Comparison of ENCODE assay signal across 2 cellular contexts in the genomic region with DNA sequence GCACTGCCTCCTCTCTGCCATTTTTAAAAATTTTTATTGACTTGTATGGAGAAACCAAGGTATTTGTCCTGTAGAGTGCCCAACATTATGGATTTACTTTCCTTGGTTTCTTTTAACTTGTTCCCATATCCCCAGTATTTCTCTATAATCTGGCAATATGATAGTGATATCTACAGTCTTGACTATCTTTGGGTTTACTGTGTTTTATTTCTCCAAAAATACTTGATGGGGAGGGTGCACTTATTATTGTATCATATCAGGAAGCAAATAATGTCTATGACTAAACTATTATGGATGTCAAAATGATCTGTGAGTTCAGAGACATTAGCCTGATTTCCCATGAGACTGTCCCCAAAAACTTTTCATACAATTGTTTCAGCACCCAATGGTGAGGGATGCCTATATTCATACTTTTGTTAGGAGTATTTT.
TF ChIP-seq lines count a peak whose summit lies in the region.

No MANE protein-coding gene starts in this region.

TF ChIP-seq in A549, 52 proteins besides CTCF, POLR2A, EP300 and RAD21:
- peak; percentile 5; the same call in 1 of the 2 replicates for TF ChIP-seq HOXA7 (CRISPR knock-in tag; IDR thresholded peaks at IDR 0.05)
- 0 out of 2 replicates have a peak, but pooled peaks have one; percentile 54 for TF ChIP-seq EHF (CRISPR knock-in tag; IDR thresholded peaks at IDR 0.05)
- TF ChIP-seq, protein P1, sequence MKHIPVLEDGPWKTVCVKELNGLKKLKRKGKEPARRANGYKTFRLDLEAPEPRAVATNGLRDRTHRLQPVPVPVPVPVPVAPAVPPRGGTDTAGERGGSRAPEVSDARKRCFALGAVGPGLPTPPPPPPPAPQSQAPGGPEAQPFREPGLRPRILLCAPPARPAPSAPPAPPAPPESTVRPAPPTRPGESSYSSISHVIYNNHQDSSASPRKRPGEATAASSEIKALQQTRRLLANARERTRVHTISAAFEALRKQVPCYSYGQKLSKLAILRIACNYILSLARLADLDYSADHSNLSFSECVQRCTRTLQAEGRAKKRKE (CRISPR knock-in tag; IDR thresholded peaks at IDR 0.05; ENCODE audit: low read depth): no peak

TF ChIP-seq in IMR-90, 13 proteins besides CTCF, POLR2A, EP300 and RAD21:
- no peak for TF ChIP-seq MAZ (IDR thresholded peaks at IDR 0.05; ENCODE audit: borderline replicate concordance, low read depth, low read length)
- no peak for TF ChIP-seq SMC3 (IDR thresholded peaks at IDR 0.05; ENCODE audit: low read depth, low read length)
- TF ChIP-seq, protein P2, sequence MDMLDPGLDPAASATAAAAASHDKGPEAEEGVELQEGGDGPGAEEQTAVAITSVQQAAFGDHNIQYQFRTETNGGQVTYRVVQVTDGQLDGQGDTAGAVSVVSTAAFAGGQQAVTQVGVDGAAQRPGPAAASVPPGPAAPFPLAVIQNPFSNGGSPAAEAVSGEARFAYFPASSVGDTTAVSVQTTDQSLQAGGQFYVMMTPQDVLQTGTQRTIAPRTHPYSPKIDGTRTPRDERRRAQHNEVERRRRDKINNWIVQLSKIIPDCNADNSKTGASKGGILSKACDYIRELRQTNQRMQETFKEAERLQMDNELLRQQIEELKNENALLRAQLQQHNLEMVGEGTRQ (IDR thresholded peaks at IDR 0.05; ENCODE audit: low read depth, low read length): no peak
- no peak for TF ChIP-seq MAFK (IDR thresholded peaks at IDR 0.05; ENCODE audit: low read depth, low read length)
- no peak for TF ChIP-seq BHLHE40 (IDR thresholded peaks at IDR 0.05; ENCODE audit: low read depth, low read length)
- TF ChIP-seq, protein P3, sequence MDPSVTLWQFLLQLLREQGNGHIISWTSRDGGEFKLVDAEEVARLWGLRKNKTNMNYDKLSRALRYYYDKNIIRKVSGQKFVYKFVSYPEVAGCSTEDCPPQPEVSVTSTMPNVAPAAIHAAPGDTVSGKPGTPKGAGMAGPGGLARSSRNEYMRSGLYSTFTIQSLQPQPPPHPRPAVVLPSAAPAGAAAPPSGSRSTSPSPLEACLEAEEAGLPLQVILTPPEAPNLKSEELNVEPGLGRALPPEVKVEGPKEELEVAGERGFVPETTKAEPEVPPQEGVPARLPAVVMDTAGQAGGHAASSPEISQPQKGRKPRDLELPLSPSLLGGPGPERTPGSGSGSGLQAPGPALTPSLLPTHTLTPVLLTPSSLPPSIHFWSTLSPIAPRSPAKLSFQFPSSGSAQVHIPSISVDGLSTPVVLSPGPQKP (IDR thresholded peaks at IDR 0.05; ENCODE audit: borderline replicate concordance, low read depth, low read length): no peak
- no peak for TF ChIP-seq RCOR1 (IDR thresholded peaks at IDR 0.05; ENCODE audit: insufficient replicate concordance, low read length)
- TF ChIP-seq FOS (IDR thresholded peaks at IDR 0.05; ENCODE audit: low read depth, low read length): no peak
- no peak for TF ChIP-seq CHD1 (IDR thresholded peaks at IDR 0.05; ENCODE audit: low read depth, low read length)
- TF ChIP-seq MXI1 (IDR thresholded peaks at IDR 0.05; ENCODE audit: borderline replicate concordance, low read depth, low read length): no peak
- TF ChIP-seq CEBPB (IDR thresholded peaks at IDR 0.05; ENCODE audit: low read depth, low read length): no peak
- no peak for TF ChIP-seq NFE2L2 (IDR thresholded peaks at IDR 0.05; ENCODE audit: low read depth, low read length)
- no peak for TF ChIP-seq RFX5 (IDR thresholded peaks at IDR 0.05; ENCODE audit: low read depth, low read length)
